10 cellular contexts compared by ENCODE assay signal in the genomic region with DNA sequence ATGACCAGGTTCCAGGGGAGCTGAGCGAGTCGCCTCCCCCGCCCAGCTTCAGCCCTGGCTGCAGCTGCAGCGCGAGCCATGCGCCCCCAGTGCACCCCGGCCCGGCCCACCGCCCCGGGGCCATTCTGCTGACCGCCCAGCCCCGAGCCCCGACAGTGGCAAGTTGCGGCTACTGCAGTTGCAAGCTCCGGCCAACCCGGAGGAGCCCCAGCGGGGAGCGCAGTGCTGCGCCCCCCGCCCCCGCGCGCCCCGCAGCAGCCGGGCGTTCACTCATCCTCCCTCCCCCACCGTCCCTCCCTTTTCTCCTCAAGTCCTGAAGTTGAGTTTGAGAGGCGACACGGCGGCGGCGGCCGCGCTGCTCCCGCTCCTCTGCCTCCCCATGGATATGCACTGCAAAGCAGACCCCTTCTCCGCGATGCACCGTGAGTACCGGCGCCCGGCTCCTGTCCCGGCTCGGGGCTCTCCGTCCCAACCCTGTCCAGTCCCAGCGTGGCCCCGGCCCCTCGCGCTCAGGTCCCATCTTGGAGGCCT. TPM values are rescaled to one million over a fixed set of nuclear protein-coding genes. Genes with fewer than 3 reads are reported as not detected.
A peak's percentile ranks its signal among the peaks of the same experiment; 100 is the strongest.
DNase-seq lines count a peak whose midpoint lies in the region; ATAC-seq and TF ChIP-seq lines count a peak whose summit lies in the region.
"Had no signal": no experiment of that assay in that cellular context is flagged by ENCODE, and none has a peak within 500 bp of the region (broad histone marks: within the 10 kb centered on the region; RNA-seq: fewer than 3 reads in every experiment).

No MANE protein-coding gene starts in this region.

- peak overlapping the region; percentile 67 for H3K27ac Mint-ChIP-seq in T-helper 2 cell treated with Interferon-gamma antibody and Interleukin-4, amounts not matched to agents 5 μg/mL and 100 μg/mL, for 36 hours

- TF ChIP-seq CTCF in epithelial cell of proximal tubule (conservative IDR thresholded peaks at IDR 0.05; ENCODE audit: low read depth, low read length) (no peak), psoas muscle (IDR thresholded peaks at IDR 0.05) (no peak), thyroid gland (IDR thresholded peaks at IDR 0.05) (no peak)

- whole genome bisulfite sequencing in psoas muscle, 3 donors: 0 to 2% (median 1%) methylated on average over 30 to 48 of the region's 48 CpGs
- WGBS in thyroid gland, 2 donors: 1 to 2% methylated on average over 20 to 21 of the region's 48 CpGs

- H3K4me3 ChIP-seq in MG63 (peak overlapping the region; percentile 39), epithelial cell of proximal tubule (ENCODE audit: low read depth, low read length) (peak overlapping the region; percentile 70), psoas muscle (peak overlapping the region; percentile 58), thyroid gland (replicated peaks in 1 of 3) (no peak overlapping the region)

- no peak for DNase-seq in T-helper 2 cell treated with Interferon-gamma antibody and Interleukin-4, amounts not matched to agents 5 μg/mL and 100 μg/mL, for 36 hours (ENCODE audit: low spot score)
- DNase-seq in T-helper 2 cell (no peak), MG63 (no peak), epithelial cell of proximal tubule (ENCODE audit: low read depth) (no peak), psoas muscle (no peak), NCI-H1092 treated with DMSO at 0.1 percent for 48 hours (lab: John Stamatoyannopoulos, UW) (no peak), thyroid gland (no peak)
- DNase-seq: NCI-H2171, T-helper 9 cell had no signal

- H3K27ac ChIP-seq in psoas muscle (no peak overlapping the region), thyroid gland (no peak overlapping the region)

- ATAC-seq in psoas muscle (no peak), GM21723 (IDR thresholded peaks at IDR 0.05; ENCODE audit: unreplicated experiment) (no peak)

- peaks cover 81% of the 10 kb centered on the region for H3K27me3 ChIP-seq in MG63
- peaks cover 3 to 99% (median 71%) of the 10 kb centered on the region in 3 donors for H3K27me3 ChIP-seq in psoas muscle (ENCODE audit: insufficient read depth in 3 of 3, low read length in 2 of 3)
- peaks cover 87% of the 10 kb centered on the region for H3K27me3 ChIP-seq in thyroid gland

- H3K36me3 Mint-ChIP-seq in T-helper 2 cell treated with Interferon-gamma antibody and Interleukin-4, amounts not matched to agents 5 μg/mL and 100 μg/mL, for 36 hours (ENCODE audit: low read depth): peaks cover 3% of the 10 kb centered on the region

- H3K9me3 Mint-ChIP-seq in T-helper 2 cell treated with Interferon-gamma antibody and Interleukin-4, amounts not matched to agents 5 μg/mL and 100 μg/mL, for 36 hours: no peaks in the 10 kb centered on the region

- peak overlapping the region; percentile 39 for H3K4me3 Mint-ChIP-seq in T-helper 2 cell treated with Interferon-gamma antibody and Interleukin-4, amounts not matched to agents 5 μg/mL and 100 μg/mL, for 36 hours

- TF ChIP-seq POLR2A in thyroid gland (IDR thresholded peaks at IDR 0.05): no peak

- H3K9me3 ChIP-seq in MG63 (no peaks in the 10 kb centered on the region), psoas muscle (no peaks in the 10 kb centered on the region), thyroid gland (no peaks in the 10 kb centered on the region)

- H3K4me1 Mint-ChIP-seq in T-helper 2 cell treated with Interferon-gamma antibody and Interleukin-4, amounts not matched to agents 5 μg/mL and 100 μg/mL, for 36 hours (ENCODE audit: low read depth): peaks cover 11% of the 10 kb centered on the region

- H3K27me3 Mint-ChIP-seq in T-helper 2 cell treated with Interferon-gamma antibody and Interleukin-4, amounts not matched to agents 5 μg/mL and 100 μg/mL, for 36 hours (ENCODE audit: low read depth): peaks cover 85% of the 10 kb centered on the region

- H3K36me3 ChIP-seq in MG63: no peaks in the 10 kb centered on the region
- no peaks in the 10 kb centered on the region for H3K36me3 ChIP-seq in psoas muscle (ENCODE audit: insufficient read depth in 1 of 2, low read depth in 1 of 2)
- no peaks in the 10 kb centered on the region for H3K36me3 ChIP-seq in thyroid gland

- intact Hi-C loops in psoas muscle (cut with DNase I) (loop anchor here in 1 of 2 donors (10.0 kb wide), 1 partner anchor 181 kb away; no protein-coding TSS in a partner anchor), thyroid gland (cut with DNase I) (no loop called here)

- H3K4me1 ChIP-seq in psoas muscle (peaks cover 20% of the 10 kb centered on the region), thyroid gland (peaks cover 38 to 55% of the 10 kb centered on the region in 2 donors)

RNA-seq across cellular contexts. Expression of gene PAX2, which starts 0.6 kb away (rescaled TPM):
- not detected in 2 replicates for total RNA-seq in MG63 (2014; rRNA removed; shearing (Covaris generic); ENCODE audit: low replicate concordance)
- total RNA-seq in epithelial cell of proximal tubule: 7.5 and 20.2 TPM in 2 replicates
- total RNA-seq in psoas muscle: not detected
- not detected for polyA plus RNA-seq in psoas muscle
- not detected for total RNA-seq in thyroid gland

Comparison
In these comparisons a context has a peak if more than half of its experiments do, and no peak if none do; other contexts are left out.
1. H3K4me3 ChIP-seq: peak in MG63 (single experiment), epithelial cell of proximal tubule (single experiment) and psoas muscle (single experiment); none in thyroid gland (0 of 3).